ENCODE assay signal across 23 cellular contexts in genomic region chr1:57712846-57713245, GRCh38.
DNase-seq lines count a peak whose midpoint lies in the region; ATAC-seq and TF ChIP-seq lines count a peak whose summit lies in the region.
"Had no signal": no experiment of that assay in that cellular context is flagged by ENCODE, and none has a peak within 500 bp of the region (broad histone marks: within the 10 kb centered on the region; RNA-seq: fewer than 3 reads in every experiment).

No MANE protein-coding gene starts in this region.

- H3K4me2 ChIP-seq in BLaER1 (peak overlapping the region; percentile 55), smooth muscle cell (no peak overlapping the region)

- H4K20me1 ChIP-seq in BLaER1 (no peaks in the 10 kb centered on the region), smooth muscle cell (ENCODE audit: low read depth) (no peaks in the 10 kb centered on the region)

- H3K27ac ChIP-seq in A673 (ENCODE audit: low read depth, low read length, poor library complexity, severe bottlenecking) (peak overlapping the region; percentile 80), BLaER1 (peak overlapping the region; percentile 25; the same call in 1 of the 2 replicates), smooth muscle cell (ENCODE audit: low read depth) (no peak overlapping the region)
- H3K27ac ChIP-seq in CD4-positive, alpha-beta T cell (ENCODE audit: low read depth, low read length): no peak overlapping the region
- H3K27ac ChIP-seq: C4-2B had no signal

- H3K9ac ChIP-seq in BLaER1: no peak overlapping the region
- H3K9ac ChIP-seq in smooth muscle cell (ENCODE audit: low read depth): no peak overlapping the region

- H3K27ac Mint-ChIP-seq in CD4-positive, alpha-beta T cell: no peak overlapping the region
- H3K27ac Mint-ChIP-seq: B cell; CD4-positive, alpha-beta memory T cell; CD8-positive, alpha-beta memory T cell had no signal

- intact Hi-C loops in A673 (cut with micrococcal nuclease; ENCODE audit: unreplicated experiment): loop anchor here (5.0 kb wide), 1 partner anchor 729 kb away; no protein-coding TSS in a partner anchor
- intact Hi-C loops in CD4-positive, alpha-beta T cell (cut with DNase I, micrococcal nuclease): no loop called here

- DNase-seq in A673 (ENCODE audit: low spot score): peak; percentile 59
- DNase-seq in SK-N-DZ (ENCODE audit: low spot score): peak; percentile 1
- DNase-seq in smooth muscle cell (lab: John Stamatoyannopoulos, UW; ENCODE audit: unreplicated experiment): no peak
- DNase-seq in CD4-positive, alpha-beta T cell: no peak
- DNase-seq: 8988T; AML-193; CD4-positive, alpha-beta memory T cell; CD8-positive, alpha-beta memory T cell; COR-L47; DMS 273 treated with DMSO at 0.1 percent for 48 hours; DMS153; DMS53; DMS79; DND-41; EL; GDM1 had no signal

- H3K4me1 Mint-ChIP-seq in CD4-positive, alpha-beta T cell (ENCODE audit: low read depth): no peaks in the 10 kb centered on the region
- H3K4me1 Mint-ChIP-seq: B cell; CD4-positive, alpha-beta memory T cell; CD8-positive, alpha-beta memory T cell had no signal

- H3K9me3 Mint-ChIP-seq in CD4-positive, alpha-beta T cell: no peaks in the 10 kb centered on the region
- H3K9me3 Mint-ChIP-seq: CD8-positive, alpha-beta memory T cell had no signal

- H2AFZ ChIP-seq in smooth muscle cell (ENCODE audit: low read depth): no peak overlapping the region

- H3K4me3 Mint-ChIP-seq in CD4-positive, alpha-beta T cell: no peak overlapping the region
- H3K4me3 Mint-ChIP-seq: B cell; CD4-positive, alpha-beta memory T cell; CD8-positive, alpha-beta memory T cell had no signal

- 90% methylated on average over 2 of the region's 2 CpGs for WGBS in smooth muscle cell (ENCODE audit: low lambda C conversion rate)

- no peaks in the 10 kb centered on the region for H3K36me3 ChIP-seq in A673 (ENCODE audit: insufficient read depth, low read length, poor library complexity, severe bottlenecking)
- no peaks in the 10 kb centered on the region for H3K36me3 ChIP-seq in BLaER1
- H3K36me3 ChIP-seq in smooth muscle cell (ENCODE audit: low read depth): no peaks in the 10 kb centered on the region

- BruUV-seq in A673 (replicated peaks; lab: Mats Ljungman, UMichigan): no TSS peak

- H3K27me3 ChIP-seq in A673 (replicated peaks; ENCODE audit: insufficient read depth, low read depth, low read length, poor library complexity) (no peaks in the 10 kb centered on the region), BLaER1 (no peaks in the 10 kb centered on the region), smooth muscle cell (ENCODE audit: low read depth) (no peaks in the 10 kb centered on the region)
- no peaks in the 10 kb centered on the region for H3K27me3 ChIP-seq in CD4-positive, alpha-beta T cell (ENCODE audit: control insufficient read depth, insufficient read depth, low read length)

- CTCF ChIA-PET in A673 (lab: Charles Lee): no interaction called here
- CTCF ChIA-PET in CD4-positive, alpha-beta T cell (lab: Charles Lee): no interaction called here

- H3K4me3 ChIP-seq in A673 (ENCODE audit: low read depth, low read length, poor library complexity, severe bottlenecking) (no peak overlapping the region), BLaER1 (no peak overlapping the region), smooth muscle cell (no peak overlapping the region)
- H3K4me3 ChIP-seq: GM12878 had no signal

- TF ChIP-seq CTCF in A673 (conservative IDR thresholded peaks at IDR 0.05; ENCODE audit: low read depth, low read length) (no peak), smooth muscle cell (IDR thresholded peaks at IDR 0.05; ENCODE audit: borderline replicate concordance, insufficient read depth, poor library complexity, severe bottlenecking) (no peak)
- no peak for TF ChIP-seq CTCF in CD4-positive, alpha-beta T cell (IDR thresholded peaks at IDR 0.05)

- no peaks in the 10 kb centered on the region for H3K79me2 ChIP-seq in smooth muscle cell (ENCODE audit: low read depth)

- H3K4me1 ChIP-seq in A673 (ENCODE audit: insufficient read depth, low read length, poor library complexity, severe bottlenecking) (peaks cover 60% of the 10 kb centered on the region), BLaER1 (peaks cover 43% of the 10 kb centered on the region), smooth muscle cell (ENCODE audit: low read depth) (no peaks in the 10 kb centered on the region)

- no peaks in the 10 kb centered on the region for H3K36me3 Mint-ChIP-seq in CD4-positive, alpha-beta T cell (ENCODE audit: low read depth)
- H3K36me3 Mint-ChIP-seq: CD4-positive, alpha-beta memory T cell; CD8-positive, alpha-beta memory T cell had no signal

- POLR2A ChIA-PET in A673 (lab: Charles Lee; ENCODE audit: low non-redundant PET): no interaction called here
- POLR2A ChIA-PET in CD4-positive, alpha-beta T cell (lab: Charles Lee): interaction anchor here (0.7 kb wide), 1 partner anchor 436 kb away, joined by 4 read pairs; no protein-coding TSS in a partner anchor

- H3K9me3 ChIP-seq in A673 (ENCODE audit: low read depth, low read length, poor library complexity, severe bottlenecking): peaks cover 5% of the 10 kb centered on the region
- H3K9me3 ChIP-seq in BLaER1: peaks cover 46% of the 10 kb centered on the region
- H3K9me3 ChIP-seq in smooth muscle cell (replicated peaks; ENCODE audit: low read depth): no peaks in the 10 kb centered on the region
- H3K9me3 ChIP-seq in CD4-positive, alpha-beta T cell (ENCODE audit: control insufficient read depth, low read length): no peaks in the 10 kb centered on the region

- H3F3A ChIP-seq in smooth muscle cell (ENCODE audit: low read depth): no peaks in the 10 kb centered on the region

- H3K27me3 Mint-ChIP-seq in CD4-positive, alpha-beta T cell: no peaks in the 10 kb centered on the region
- H3K27me3 Mint-ChIP-seq: B cell had no signal

- ATAC-seq in SK-N-SH treated with all-trans-retinoic acid at 6 μM for 48 hours (peak; percentile 89), GM21528 (IDR thresholded peaks at IDR 0.05; ENCODE audit: low FRiP score, unreplicated experiment) (no peak), GM21576 (IDR thresholded peaks at IDR 0.05; ENCODE audit: unreplicated experiment) (no peak)
- no peak for ATAC-seq in CD4-positive, alpha-beta T cell (ENCODE audit: poor library complexity)
- ATAC-seq: GM12878 had no signal

TF ChIP-seq in SK-N-SH treated with all-trans-retinoic acid at 6 μM for 48 hours, 23 proteins besides CTCF, POLR2A, EP300 and RAD21:
- TF ChIP-seq ZNF70 (CRISPR knock-in tag; IDR thresholded peaks at IDR 0.05): no peak
- TF ChIP-seq ISL1 (CRISPR knock-in tag; IDR thresholded peaks at IDR 0.05): peak; percentile 75
- TF ChIP-seq TSHZ2 (CRISPR knock-in tag; IDR thresholded peaks at IDR 0.05): peak; percentile 65; the same call in 1 of the 2 replicates
- peak; percentile 82 for TF ChIP-seq TCF4 (CRISPR knock-in tag; IDR thresholded peaks at IDR 0.05; ENCODE audit: borderline replicate concordance)
- TF ChIP-seq ESRRG (CRISPR knock-in tag; IDR thresholded peaks at IDR 0.05): no peak
- TF ChIP-seq ZNF8 (CRISPR knock-in tag; IDR thresholded peaks at IDR 0.05): no peak
- 0 out of 2 replicates have a peak, but pooled peaks have one; percentile 47 for TF ChIP-seq CSRNP3 (CRISPR knock-in tag; IDR thresholded peaks at IDR 0.05)

Comparison
In these comparisons a context has a peak if more than half of its experiments do, and no peak if none do; other contexts are left out.
1. DNase-seq: peak in A673 (single experiment) and SK-N-DZ (single experiment); none in smooth muscle cell (single experiment) and CD4-positive, alpha-beta T cell (0 of 10).
2. H3K27ac ChIP-seq: peak in A673 (single experiment) and BLaER1 (single experiment); none in smooth muscle cell (single experiment) and CD4-positive, alpha-beta T cell (single experiment).